Comparison of ENCODE assay signal across 8 cellular contexts in the genomic region with DNA sequence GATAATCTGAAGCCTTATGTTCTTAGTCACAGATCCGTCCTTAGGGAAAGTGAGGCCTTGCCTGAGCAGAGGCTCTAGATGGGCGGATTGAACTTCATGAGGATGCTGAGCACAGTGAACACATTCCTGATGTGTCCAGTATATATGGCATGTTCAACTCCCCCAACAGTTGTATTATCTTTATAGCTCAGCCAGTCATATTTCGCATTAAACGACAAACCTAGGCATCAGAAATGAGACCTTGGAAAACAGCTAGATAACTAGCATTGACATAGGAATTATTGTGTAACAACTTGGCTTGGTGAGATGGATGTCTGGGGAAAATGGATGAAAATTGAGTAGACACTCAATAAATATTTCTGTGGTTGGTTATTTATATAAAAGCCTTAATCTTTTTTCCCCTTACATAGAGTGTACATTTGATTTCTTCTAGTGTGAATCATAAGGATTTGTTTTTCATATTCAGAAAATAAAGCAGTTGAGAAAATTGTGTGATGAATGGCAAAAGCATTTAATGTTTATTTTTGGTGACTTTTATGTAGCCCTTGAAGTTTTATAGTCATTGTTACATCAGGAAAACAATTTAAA.
DNase-seq lines count a peak whose midpoint lies in the region; ATAC-seq, FAIRE-seq and TF ChIP-seq lines count a peak whose summit lies in the region.
"Not testable (repeated sequence)": the region's sequence is repeated elsewhere in the genome, so short reads cannot be mapped to it uniquely, and the experiment has no call there.

No MANE protein-coding gene starts in this region.

- peak; percentile 3 for DNase-seq in AG08395 (ENCODE audit: low spot score)
- peak; percentile 47 for DNase-seq in ELR (ENCODE audit: low read depth)
- peak; percentile 61 for DNase-seq in IMR-90
- peak in 1 of 2 experiments; percentile 39 for DNase-seq in SJSA1 (ENCODE audit: low read depth in 1 of 2, low spot score in 2 of 2)
- DNase-seq in cardiac fibroblast (ENCODE audit: low read depth in 2 of 2): peak; percentile 19 to 54
- DNase-seq in fibroblast of lung (ENCODE audit: low read depth in 2 of 2): peak; percentile 65 to 78
- peak; percentile 49 for DNase-seq in iris pigment epithelial cell (ENCODE audit: low read depth)
- not testable (repeated sequence) for DNase-seq in small intestine

- H3K27me3 ChIP-seq in IMR-90 (ENCODE audit: control insufficient read depth, insufficient read depth, low read length); SJSA1 (replicated peaks); fibroblast of lung (ENCODE audit: control insufficient read depth, insufficient read depth, low read length); small intestine (ENCODE audit: control insufficient read depth in 2 of 2, insufficient read depth in 2 of 2, low read length in 2 of 2): not testable (repeated sequence)

- H3K27ac ChIP-seq in IMR-90 (ENCODE audit: insufficient read depth, low read length) (peak overlapping the region; percentile 82; the same call in 1 of the 2 replicates), SJSA1 (peak overlapping the region; percentile 5; the same call in 1 of the 2 replicates)
- not testable (repeated sequence) for H3K27ac ChIP-seq in fibroblast of lung (ENCODE audit: insufficient read depth, low read length); small intestine (ENCODE audit: low read depth in 1 of 2, low read length in 1 of 2)

- intact Hi-C loops in IMR-90 (cut with micrococcal nuclease): not testable (repeated sequence)

- H3K4me1 ChIP-seq in IMR-90 (ENCODE audit: control insufficient read depth, insufficient read depth, low read length) (peaks cover 14% of the 10 kb centered on the region), SJSA1 (replicated peaks) (peaks cover 15% of the 10 kb centered on the region)
- not testable (repeated sequence) for H3K4me1 ChIP-seq in fibroblast of lung (ENCODE audit: control insufficient read depth, extremely low read depth, insufficient read depth, low read length); small intestine (ENCODE audit: control insufficient read depth in 2 of 2, insufficient read depth in 1 of 2, low read depth in 1 of 2, low read length in 1 of 2)

- H3K79me2 ChIP-seq in fibroblast of lung (ENCODE audit: control insufficient read depth, insufficient read depth, low read length): not testable (repeated sequence)

- H3K9ac ChIP-seq in IMR-90 (ENCODE audit: low read depth, low read length); fibroblast of lung (ENCODE audit: insufficient read depth, low read length): not testable (repeated sequence)

- peak overlapping the region; percentile 96 for H2BK5ac ChIP-seq in IMR-90 (ENCODE audit: low read depth, low read length, poor library complexity, severe bottlenecking)

- not testable (repeated sequence) for H2AK9ac ChIP-seq in IMR-90 (replicated peaks; ENCODE audit: low read depth, low read length, poor library complexity)

- not testable (repeated sequence) for TF ChIP-seq POLR2A in IMR-90 (IDR thresholded peaks at IDR 0.05; ENCODE audit: low read depth, low read length)

- not testable (repeated sequence) for H3K9me1 ChIP-seq in IMR-90 (ENCODE audit: insufficient read depth, low read length)

- peak; percentile 73 for ATAC-seq in IMR-90 (ENCODE audit: low read depth)

- H3K79me1 ChIP-seq in IMR-90 (ENCODE audit: low read depth in 1 of 2, low read length in 2 of 2): peaks cover 18 to 50% of the 10 kb centered on the region in 2 experiments

- CTCF ChIA-PET in IMR-90 (lab: Yijun Ruan, JAX): not testable (repeated sequence)

- peak overlapping the region; percentile 85 to 90; a peak in 3 of 4 replicates for H4K8ac ChIP-seq in IMR-90 (ENCODE audit: low read depth in 2 of 2, low read length in 2 of 2)

- H2BK15ac ChIP-seq in IMR-90 (ENCODE audit: low read depth, low read length): peak overlapping the region; percentile 69

- dilution Hi-C loops in IMR-90 (cut with HindIII; ENCODE audit: low sequenced_read_pairs, unreplicated experiment): not testable (repeated sequence)

- not testable (repeated sequence) for H4K20me1 ChIP-seq in IMR-90 (ENCODE audit: insufficient read depth, low read length); fibroblast of lung (ENCODE audit: control insufficient read depth, extremely low read depth, insufficient read depth, low read length)

- BruUV-seq in IMR-90 (replicated peaks; lab: Mats Ljungman, UMichigan): not testable (repeated sequence)

- H2BK120ac ChIP-seq in IMR-90 (ENCODE audit: low read depth, low read length): peak overlapping the region; percentile 89

- POLR2A ChIA-PET in IMR-90 (lab: Charles Lee; ENCODE audit: unreplicated experiment): not testable (repeated sequence)

- WGBS in IMR-90 (ENCODE audit: extremely low coverage in 2 of 2, insufficient read length in 1 of 2), 2 experiments: no CpG with 5 or more reads among the region's 4 CpGs
- 91 to 97% (median 91%) methylated on average over 4 of the region's 4 CpGs for WGBS in small intestine, 3 donors

- peak overlapping the region; percentile 99; the same call in 1 of the 2 replicates for H4K5ac ChIP-seq in IMR-90 (ENCODE audit: low read depth, low read length)

- H3K9me3 ChIP-seq in IMR-90 (ENCODE audit: control insufficient read depth, insufficient read depth, low read length); SJSA1 (replicated peaks); fibroblast of lung (ENCODE audit: control insufficient read depth, insufficient read depth, low read depth, low read length); small intestine (ENCODE audit: control insufficient read depth, low read depth): not testable (repeated sequence)

- H3K4ac ChIP-seq in IMR-90 (ENCODE audit: low read depth, low read length): peak overlapping the region; percentile 83

- H3K4me3 ChIP-seq in IMR-90 (ENCODE audit: insufficient read depth, low read depth, low read length); SJSA1; cardiac fibroblast (replicated peaks in 1 of 2; ENCODE audit: low read depth in 2 of 2, low read length in 2 of 2); fibroblast of lung (replicated peaks in 1 of 4; ENCODE audit: control extremely low read depth in 1 of 4, insufficient read depth in 1 of 4, low read depth in 3 of 4, low read length in 4 of 4); small intestine (ENCODE audit: low read depth in 1 of 2, low read length in 2 of 2): not testable (repeated sequence)

- FAIRE-seq in small intestine (lab: Jason Lieb, UNC): peak; percentile 49

- H3K4me2 ChIP-seq in IMR-90 (ENCODE audit: low read depth, low read length); fibroblast of lung (ENCODE audit: extremely low read depth, insufficient read depth, low read length): not testable (repeated sequence)

- in situ Hi-C loops in IMR-90 (cut with MboI; ENCODE audit: low sequenced_read_pairs): not testable (repeated sequence)

- peak overlapping the region; percentile 88 for H3K18ac ChIP-seq in IMR-90 (ENCODE audit: low read depth, low read length)

- peak overlapping the region; percentile 95 for H4K91ac ChIP-seq in IMR-90 (ENCODE audit: insufficient read depth, low read depth, low read length)

- not testable (repeated sequence) for H2AFZ ChIP-seq in IMR-90 (replicated peaks; ENCODE audit: low read length, poor library complexity); fibroblast of lung (ENCODE audit: low read length)

- H2BK20ac ChIP-seq in IMR-90 (ENCODE audit: low read depth, low read length): peak overlapping the region; percentile 64

- not testable (repeated sequence) for H2AK5ac ChIP-seq in IMR-90 (ENCODE audit: low read depth, low read length)

- not testable (repeated sequence) for H3K36me3 ChIP-seq in IMR-90 (ENCODE audit: control insufficient read depth, insufficient read depth, low read length); SJSA1; fibroblast of lung (ENCODE audit: control insufficient read depth, insufficient read depth, low read length); small intestine (ENCODE audit: control insufficient read depth in 2 of 2, insufficient read depth in 2 of 2, low read length in 2 of 2)

- TF ChIP-seq CTCF in IMR-90 (conservative IDR thresholded peaks at IDR 0.05; ENCODE audit: low read depth, low read length); cardiac fibroblast (IDR thresholded peaks at IDR 0.05; ENCODE audit: low read depth, low read length); fibroblast of lung (conservative IDR thresholded peaks at IDR 0.05 in 1 of 2, IDR thresholded peaks at IDR 0.05 in 1 of 2; ENCODE audit: low read depth in 1 of 2, low read length in 2 of 2): not testable (repeated sequence)

- peak overlapping the region; percentile 8; the same call in 1 of the 2 replicates for H3K56ac ChIP-seq in IMR-90 (ENCODE audit: extremely low read depth, insufficient read depth, low read length)

- H3K23ac ChIP-seq in IMR-90 (ENCODE audit: low read depth, low read length): peak overlapping the region; percentile 52; the same call in 1 of the 2 replicates

- H3K14ac ChIP-seq in IMR-90 (replicated peaks; ENCODE audit: low read depth, low read length): peak overlapping the region; percentile 81; the same call in 1 of the 2 replicates

- not testable (repeated sequence) for TF ChIP-seq RAD21 in IMR-90 (IDR thresholded peaks at IDR 0.05; ENCODE audit: low read length)

TF ChIP-seq in IMR-90, 13 proteins besides CTCF, POLR2A, EP300 and RAD21:
- TF ChIP-seq CEBPB (IDR thresholded peaks at IDR 0.05; ENCODE audit: low read depth, low read length): peak; percentile 68
